1 cellular context compared by ENCODE assay signal in the genomic region with DNA sequence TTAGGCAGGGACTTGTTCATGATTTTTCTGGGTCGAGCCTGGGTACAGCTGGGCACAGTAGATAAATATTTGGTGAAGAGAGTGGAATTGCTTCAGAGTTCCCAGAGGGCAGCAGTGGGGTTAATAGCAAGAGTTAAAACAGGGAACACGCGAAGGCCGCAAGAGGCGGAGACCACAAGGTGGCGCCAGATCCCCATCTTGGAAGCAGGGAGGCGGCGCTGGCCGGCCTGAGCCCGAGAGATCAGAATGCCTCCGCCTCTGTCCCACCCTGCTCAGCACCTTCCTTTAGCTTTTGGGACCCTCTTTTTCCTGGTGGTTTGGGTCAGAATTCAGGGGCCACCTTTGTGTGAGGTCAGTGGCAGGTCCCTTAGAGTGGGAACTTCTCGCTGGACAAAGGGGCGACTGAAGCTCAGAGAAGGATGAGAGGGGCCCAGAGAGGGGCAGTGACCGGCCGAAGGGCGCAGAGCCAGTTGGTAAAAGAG.
TF ChIP-seq lines count a peak whose summit lies in the region.

No MANE protein-coding gene starts in this region.

TF ChIP-seq in GM12878, 131 proteins besides CTCF, POLR2A, EP300 and RAD21 (continued from another document and continues in another):
- TF ChIP-seq REST (IDR thresholded peaks at IDR 0.05; ENCODE audit: low read depth, low read length) (no peak), ATF2 (IDR thresholded peaks at IDR 0.05; ENCODE audit: low read length) (no peak), SRF (IDR thresholded peaks at IDR 0.05; ENCODE audit: low read depth in 2 of 2, low read length in 2 of 2) (no peak), EZH2 (IDR thresholded peaks at IDR 0.05; ENCODE audit: borderline replicate concordance, control insufficient read depth, low read depth, low read length) (no peak), NR2C1 (IDR thresholded peaks at IDR 0.05) (no peak), LARP7 (IDR thresholded peaks at IDR 0.05) (no peak), HCFC1 (IDR thresholded peaks at IDR 0.05; ENCODE audit: low read length) (peak; percentile 26; the same call in 1 of the 2 replicates), PAX8 (IDR thresholded peaks at IDR 0.05) (no peak), SMAD1 (IDR thresholded peaks at IDR 0.05; ENCODE audit: low read depth, partially characterized antibody) (no peak), NBN (IDR thresholded peaks at IDR 0.05) (no peak), SMARCA5 (IDR thresholded peaks at IDR 0.05) (peak; percentile 66; the same call in 1 of the 2 replicates), STAT3 (IDR thresholded peaks at IDR 0.05; ENCODE audit: low read depth, low read length) (no peak), POU2F2 (IDR thresholded peaks at IDR 0.05; ENCODE audit: borderline replicate concordance, low read depth, low read length) (peak; percentile 44; the same call in 1 of the 3 replicates), ZNF24 (IDR thresholded peaks at IDR 0.05) (no peak), IKZF2 (IDR thresholded peaks at IDR 0.05) (peak in 1 of 2 experiments; percentile 28; a peak in 1 of 4 replicates), SPI1 (IDR thresholded peaks at IDR 0.05; ENCODE audit: borderline replicate concordance, insufficient read depth, low read depth, low read length) (no peak), EED (IDR thresholded peaks at IDR 0.05; ENCODE audit: low read depth) (no peak), RBBP5 (conservative IDR thresholded peaks at IDR 0.05) (no peak), YY1 (IDR thresholded peaks at IDR 0.05; ENCODE audit: low read depth, low read length) (peak; percentile 76), CHD4 (IDR thresholded peaks at IDR 0.05) (no peak), GABPA (IDR thresholded peaks at IDR 0.05; ENCODE audit: low read depth) (no peak), SMC3 (IDR thresholded peaks at IDR 0.05; ENCODE audit: borderline replicate concordance, low read length) (peak; percentile 99), MYB (IDR thresholded peaks at IDR 0.05; ENCODE audit: borderline replicate concordance, low read depth, low read length) (no peak), ZNF592 (IDR thresholded peaks at IDR 0.05) (peak; percentile 35; the same call in 1 of the 2 replicates), RFX5 (IDR thresholded peaks at IDR 0.05; ENCODE audit: low read depth, low read length) (0 out of 2 replicates have a peak, but pooled peaks have one; percentile 8), KLF5 (IDR thresholded peaks at IDR 0.05; ENCODE audit: partially characterized antibody) (no peak), BCLAF1 (IDR thresholded peaks at IDR 0.05) (no peak), NR2F1 (conservative IDR thresholded peaks at IDR 0.05) (0 out of 2 replicates have a peak, but pooled peaks have one; percentile 31), SUPT20H (IDR thresholded peaks at IDR 0.05; ENCODE audit: borderline replicate concordance, control insufficient read depth, low read depth, low read length) (no peak)
- TF ChIP-seq, protein P1, sequence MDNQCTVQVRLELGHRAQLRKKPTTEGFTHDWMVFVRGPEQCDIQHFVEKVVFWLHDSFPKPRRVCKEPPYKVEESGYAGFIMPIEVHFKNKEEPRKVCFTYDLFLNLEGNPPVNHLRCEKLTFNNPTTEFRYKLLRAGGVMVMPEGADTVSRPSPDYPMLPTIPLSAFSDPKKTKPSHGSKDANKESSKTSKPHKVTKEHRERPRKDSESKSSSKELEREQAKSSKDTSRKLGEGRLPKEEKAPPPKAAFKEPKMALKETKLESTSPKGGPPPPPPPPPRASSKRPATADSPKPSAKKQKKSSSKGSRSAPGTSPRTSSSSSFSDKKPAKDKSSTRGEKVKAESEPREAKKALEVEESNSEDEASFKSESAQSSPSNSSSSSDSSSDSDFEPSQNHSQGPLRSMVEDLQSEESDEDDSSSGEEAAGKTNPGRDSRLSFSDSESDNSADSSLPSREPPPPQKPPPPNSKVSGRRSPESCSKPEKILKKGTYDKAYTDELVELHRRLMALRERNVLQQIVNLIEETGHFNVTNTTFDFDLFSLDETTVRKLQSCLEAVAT (IDR thresholded peaks at IDR 0.05) = no peak
- TF ChIP-seq, protein P2, sequence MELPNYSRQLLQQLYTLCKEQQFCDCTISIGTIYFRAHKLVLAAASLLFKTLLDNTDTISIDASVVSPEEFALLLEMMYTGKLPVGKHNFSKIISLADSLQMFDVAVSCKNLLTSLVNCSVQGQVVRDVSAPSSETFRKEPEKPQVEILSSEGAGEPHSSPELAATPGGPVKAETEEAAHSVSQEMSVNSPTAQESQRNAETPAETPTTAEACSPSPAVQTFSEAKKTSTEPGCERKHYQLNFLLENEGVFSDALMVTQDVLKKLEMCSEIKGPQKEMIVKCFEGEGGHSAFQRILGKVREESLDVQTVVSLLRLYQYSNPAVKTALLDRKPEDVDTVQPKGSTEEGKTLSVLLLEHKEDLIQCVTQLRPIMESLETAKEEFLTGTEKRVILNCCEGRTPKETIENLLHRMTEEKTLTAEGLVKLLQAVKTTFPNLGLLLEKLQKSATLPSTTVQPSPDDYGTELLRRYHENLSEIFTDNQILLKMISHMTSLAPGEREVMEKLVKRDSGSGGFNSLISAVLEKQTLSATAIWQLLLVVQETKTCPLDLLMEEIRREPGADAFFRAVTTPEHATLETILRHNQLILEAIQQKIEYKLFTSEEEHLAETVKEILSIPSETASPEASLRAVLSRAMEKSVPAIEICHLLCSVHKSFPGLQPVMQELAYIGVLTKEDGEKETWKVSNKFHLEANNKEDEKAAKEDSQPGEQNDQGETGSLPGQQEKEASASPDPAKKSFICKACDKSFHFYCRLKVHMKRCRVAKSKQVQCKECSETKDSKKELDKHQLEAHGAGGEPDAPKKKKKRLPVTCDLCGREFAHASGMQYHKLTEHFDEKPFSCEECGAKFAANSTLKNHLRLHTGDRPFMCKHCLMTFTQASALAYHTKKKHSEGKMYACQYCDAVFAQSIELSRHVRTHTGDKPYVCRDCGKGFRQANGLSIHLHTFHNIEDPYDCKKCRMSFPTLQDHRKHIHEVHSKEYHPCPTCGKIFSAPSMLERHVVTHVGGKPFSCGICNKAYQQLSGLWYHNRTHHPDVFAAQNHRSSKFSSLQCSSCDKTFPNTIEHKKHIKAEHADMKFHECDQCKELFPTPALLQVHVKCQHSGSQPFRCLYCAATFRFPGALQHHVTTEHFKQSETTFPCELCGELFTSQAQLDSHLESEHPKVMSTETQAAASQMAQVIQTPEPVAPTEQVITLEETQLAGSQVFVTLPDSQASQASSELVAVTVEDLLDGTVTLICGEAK (IDR thresholded peaks at IDR 0.05; ENCODE audit: borderline replicate concordance) = no peak
- TF ChIP-seq, protein P3, sequence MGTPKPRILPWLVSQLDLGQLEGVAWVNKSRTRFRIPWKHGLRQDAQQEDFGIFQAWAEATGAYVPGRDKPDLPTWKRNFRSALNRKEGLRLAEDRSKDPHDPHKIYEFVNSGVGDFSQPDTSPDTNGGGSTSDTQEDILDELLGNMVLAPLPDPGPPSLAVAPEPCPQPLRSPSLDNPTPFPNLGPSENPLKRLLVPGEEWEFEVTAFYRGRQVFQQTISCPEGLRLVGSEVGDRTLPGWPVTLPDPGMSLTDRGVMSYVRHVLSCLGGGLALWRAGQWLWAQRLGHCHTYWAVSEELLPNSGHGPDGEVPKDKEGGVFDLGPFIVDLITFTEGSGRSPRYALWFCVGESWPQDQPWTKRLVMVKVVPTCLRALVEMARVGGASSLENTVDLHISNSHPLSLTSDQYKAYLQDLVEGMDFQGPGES (IDR thresholded peaks at IDR 0.05) = no peak
- TF ChIP-seq, protein P4, sequence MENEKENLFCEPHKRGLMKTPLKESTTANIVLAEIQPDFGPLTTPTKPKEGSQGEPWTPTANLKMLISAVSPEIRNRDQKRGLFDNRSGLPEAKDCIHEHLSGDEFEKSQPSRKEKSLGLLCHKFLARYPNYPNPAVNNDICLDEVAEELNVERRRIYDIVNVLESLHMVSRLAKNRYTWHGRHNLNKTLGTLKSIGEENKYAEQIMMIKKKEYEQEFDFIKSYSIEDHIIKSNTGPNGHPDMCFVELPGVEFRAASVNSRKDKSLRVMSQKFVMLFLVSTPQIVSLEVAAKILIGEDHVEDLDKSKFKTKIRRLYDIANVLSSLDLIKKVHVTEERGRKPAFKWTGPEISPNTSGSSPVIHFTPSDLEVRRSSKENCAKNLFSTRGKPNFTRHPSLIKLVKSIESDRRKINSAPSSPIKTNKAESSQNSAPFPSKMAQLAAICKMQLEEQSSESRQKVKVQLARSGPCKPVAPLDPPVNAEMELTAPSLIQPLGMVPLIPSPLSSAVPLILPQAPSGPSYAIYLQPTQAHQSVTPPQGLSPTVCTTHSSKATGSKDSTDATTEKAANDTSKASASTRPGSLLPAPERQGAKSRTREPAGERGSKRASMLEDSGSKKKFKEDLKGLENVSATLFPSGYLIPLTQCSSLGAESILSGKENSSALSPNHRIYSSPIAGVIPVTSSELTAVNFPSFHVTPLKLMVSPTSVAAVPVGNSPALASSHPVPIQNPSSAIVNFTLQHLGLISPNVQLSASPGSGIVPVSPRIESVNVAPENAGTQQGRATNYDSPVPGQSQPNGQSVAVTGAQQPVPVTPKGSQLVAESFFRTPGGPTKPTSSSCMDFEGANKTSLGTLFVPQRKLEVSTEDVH (IDR thresholded peaks at IDR 0.05; ENCODE audit: low read depth, partially characterized antibody) = no peak
